ENCODE assay signal across 17 cellular contexts in the genomic region with DNA sequence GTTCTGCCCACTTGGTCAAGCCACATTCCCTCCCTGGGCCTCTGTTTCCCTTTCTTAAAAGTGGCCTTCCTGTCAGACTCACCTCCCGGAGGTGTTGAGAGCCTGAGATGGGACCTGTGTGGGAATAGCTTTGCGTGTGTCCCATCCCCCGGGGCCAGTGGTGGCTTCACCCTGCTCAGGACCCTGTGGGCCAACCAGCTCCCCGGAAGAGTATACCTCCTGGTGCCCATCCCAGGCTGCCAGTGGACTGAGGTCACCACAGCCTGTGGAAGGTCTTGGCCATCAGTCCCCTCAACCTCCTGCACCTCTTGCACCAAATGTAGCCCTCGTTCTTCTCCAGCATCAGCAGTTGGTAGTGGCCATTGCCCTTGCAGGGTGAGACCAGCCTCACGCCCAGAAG.
DNase-seq lines count a peak whose midpoint lies in the region; ATAC-seq and TF ChIP-seq lines count a peak whose summit lies in the region.
"Had no signal": no experiment of that assay in that cellular context is flagged by ENCODE, and none has a peak within 500 bp of the region (broad histone marks: within the 10 kb centered on the region; RNA-seq: fewer than 3 reads in every experiment).

No MANE protein-coding gene starts in this region.

- H3K27me3 Mint-ChIP-seq in glutamatergic neuron (ENCODE audit: unreplicated experiment), result peaks cover 13% of the 10 kb centered on the region
- H3K27me3 Mint-ChIP-seq: CD4-positive, alpha-beta T cell had no signal

- H3K27ac ChIP-seq in right cardiac atrium (ENCODE audit: low read length) (no peak overlapping the region), right atrium auricular region (no peak overlapping the region), colonic mucosa (no peak overlapping the region)
- H3K27ac ChIP-seq: SJSA1 had no signal

- peaks cover 20% of the 10 kb centered on the region for H3K4me1 ChIP-seq in right cardiac atrium (ENCODE audit: control insufficient read depth, insufficient read depth, low read length)
- peaks cover 0 to 51% of the 10 kb centered on the region in 2 donors for H3K4me1 ChIP-seq in right atrium auricular region
- peaks cover 6% of the 10 kb centered on the region for H3K4me1 ChIP-seq in colonic mucosa
- H3K4me1 ChIP-seq: BE2C had no signal

- H3K36me3 ChIP-seq in right atrium auricular region (peaks cover 6% of the 10 kb centered on the region), colonic mucosa (no peaks in the 10 kb centered on the region)
- H3K36me3 ChIP-seq: BE2C, Peyer's patch, SJSA1 had no signal

- peak in 2 of 3 donors; percentile 42 to 52 for DNase-seq in right cardiac atrium
- no peak for DNase-seq in right atrium auricular region (ENCODE audit: low spot score)
- DNase-seq in glutamatergic neuron, result no peak
- DNase-seq in stimulated activated effector memory CD8-positive, alpha-beta T cell treated with anti-CD3 and anti-CD28 coated beads, Interleukin-12 subunit alpha, Interleukin-12 subunit beta, amount 100 ng/mL, for 72 hours (ENCODE audit: low spot score in 2 of 2), result no peak
- DNase-seq in colonic mucosa, result no peak
- no peak for DNase-seq in islet precursor cell
- no peak for DNase-seq in AG08396 (ENCODE audit: low spot score)
- DNase-seq: BE2C; CD4-positive, alpha-beta T cell; COR-L47; DMS79; Kasumi-1; NCI-H1694 treated with DMSO at 0.1 percent for 48 hours; NCI-H446; NCI-H526; Peyer's patch had no signal

- 96% methylated on average over 6 of the region's 6 CpGs for WGBS in right cardiac atrium

- intact Hi-C loops in right cardiac atrium (cut with DNase I), result no loop called here
- intact Hi-C loops in colonic mucosa (cut with DNase I), result no loop called here

- H3K9me3 ChIP-seq in right cardiac atrium (ENCODE audit: control insufficient read depth, low read length) (no peaks in the 10 kb centered on the region), right atrium auricular region (no peaks in the 10 kb centered on the region), colonic mucosa (no peaks in the 10 kb centered on the region)
- H3K9me3 ChIP-seq: BE2C, Peyer's patch, SJSA1 had no signal

- TF ChIP-seq CTCF in right atrium auricular region (IDR thresholded peaks at IDR 0.05) (no peak), glutamatergic neuron (IDR thresholded peaks at IDR 0.05; ENCODE audit: partially characterized antibody, unreplicated experiment) (no peak), colonic mucosa (IDR thresholded peaks at IDR 0.05) (no peak)

- ATAC-seq in right cardiac atrium, result no peak
- ATAC-seq in stimulated activated effector memory CD8-positive, alpha-beta T cell treated with anti-CD3 and anti-CD28 coated beads, Interleukin-12 subunit alpha, Interleukin-12 subunit beta, amount 100 ng/mL, for 72 hours, result no peak

- H3K4me3 Mint-ChIP-seq in glutamatergic neuron (ENCODE audit: unreplicated experiment), result peak overlapping the region; percentile 20
- no peak overlapping the region for H3K4me3 Mint-ChIP-seq in stimulated activated effector memory CD8-positive, alpha-beta T cell treated with anti-CD3 and anti-CD28 coated beads, Interleukin-12 subunit alpha, Interleukin-12 subunit beta, amount 100 ng/mL, for 72 hours
- H3K4me3 Mint-ChIP-seq: CD4-positive, alpha-beta T cell had no signal

- peak overlapping the region; percentile 33 for H3K27ac Mint-ChIP-seq in glutamatergic neuron (ENCODE audit: unreplicated experiment)
- H3K27ac Mint-ChIP-seq in stimulated activated effector memory CD8-positive, alpha-beta T cell treated with anti-CD3 and anti-CD28 coated beads, Interleukin-12 subunit alpha, Interleukin-12 subunit beta, amount 100 ng/mL, for 72 hours, result peak overlapping the region; percentile 63
- H3K27ac Mint-ChIP-seq: CD4-positive, alpha-beta T cell had no signal

- H3K9me3 Mint-ChIP-seq in glutamatergic neuron (ENCODE audit: unreplicated experiment), result peaks cover 7% of the 10 kb centered on the region
- H3K9me3 Mint-ChIP-seq in stimulated activated effector memory CD8-positive, alpha-beta T cell treated with anti-CD3 and anti-CD28 coated beads, Interleukin-12 subunit alpha, Interleukin-12 subunit beta, amount 100 ng/mL, for 72 hours, result no peaks in the 10 kb centered on the region
- H3K9me3 Mint-ChIP-seq: CD4-positive, alpha-beta T cell had no signal

- H3K36me3 Mint-ChIP-seq in glutamatergic neuron (ENCODE audit: unreplicated experiment), result peaks cover 5% of the 10 kb centered on the region
- H3K36me3 Mint-ChIP-seq in stimulated activated effector memory CD8-positive, alpha-beta T cell treated with anti-CD3 and anti-CD28 coated beads, Interleukin-12 subunit alpha, Interleukin-12 subunit beta, amount 100 ng/mL, for 72 hours, result peaks cover 17% of the 10 kb centered on the region

- H3K27me3 ChIP-seq in right cardiac atrium (ENCODE audit: control insufficient read depth, insufficient read depth), result no peaks in the 10 kb centered on the region
- H3K27me3 ChIP-seq in right atrium auricular region, result no peaks in the 10 kb centered on the region
- no peaks in the 10 kb centered on the region for H3K27me3 ChIP-seq in colonic mucosa
- H3K27me3 ChIP-seq: BE2C, Peyer's patch, SJSA1 had no signal

- H3K4me3 ChIP-seq in right cardiac atrium (ENCODE audit: low read length) (no peak overlapping the region), right atrium auricular region (no peak overlapping the region), colonic mucosa (no peak overlapping the region)
- H3K4me3 ChIP-seq: Peyer's patch, SJSA1 had no signal

- H3K4me1 Mint-ChIP-seq in glutamatergic neuron (ENCODE audit: low read depth, unreplicated experiment), result peaks cover 42% of the 10 kb centered on the region
- peaks cover 23% of the 10 kb centered on the region for H3K4me1 Mint-ChIP-seq in stimulated activated effector memory CD8-positive, alpha-beta T cell treated with anti-CD3 and anti-CD28 coated beads, Interleukin-12 subunit alpha, Interleukin-12 subunit beta, amount 100 ng/mL, for 72 hours

- H3K9ac ChIP-seq in colonic mucosa (ENCODE audit: low read depth in 2 of 2, low read length in 2 of 2), result no peak overlapping the region

Comparison
In these comparisons a context has a peak if more than half of its experiments do, and no peak if none do; other contexts are left out.
1. DNase-seq: peak in right cardiac atrium (2 of 3); none in right atrium auricular region (single experiment), glutamatergic neuron (single experiment), stimulated activated effector memory CD8-positive, alpha-beta T cell treated with anti-CD3 and anti-CD28 coated beads, Interleukin-12 subunit alpha, Interleukin-12 subunit beta, amount 100 ng/mL, for 72 hours (0 of 2), colonic mucosa (single experiment), islet precursor cell (single experiment) and AG08396 (single experiment).